Comparison of ENCODE assay signal across 8 cellular contexts in the genomic region with DNA sequence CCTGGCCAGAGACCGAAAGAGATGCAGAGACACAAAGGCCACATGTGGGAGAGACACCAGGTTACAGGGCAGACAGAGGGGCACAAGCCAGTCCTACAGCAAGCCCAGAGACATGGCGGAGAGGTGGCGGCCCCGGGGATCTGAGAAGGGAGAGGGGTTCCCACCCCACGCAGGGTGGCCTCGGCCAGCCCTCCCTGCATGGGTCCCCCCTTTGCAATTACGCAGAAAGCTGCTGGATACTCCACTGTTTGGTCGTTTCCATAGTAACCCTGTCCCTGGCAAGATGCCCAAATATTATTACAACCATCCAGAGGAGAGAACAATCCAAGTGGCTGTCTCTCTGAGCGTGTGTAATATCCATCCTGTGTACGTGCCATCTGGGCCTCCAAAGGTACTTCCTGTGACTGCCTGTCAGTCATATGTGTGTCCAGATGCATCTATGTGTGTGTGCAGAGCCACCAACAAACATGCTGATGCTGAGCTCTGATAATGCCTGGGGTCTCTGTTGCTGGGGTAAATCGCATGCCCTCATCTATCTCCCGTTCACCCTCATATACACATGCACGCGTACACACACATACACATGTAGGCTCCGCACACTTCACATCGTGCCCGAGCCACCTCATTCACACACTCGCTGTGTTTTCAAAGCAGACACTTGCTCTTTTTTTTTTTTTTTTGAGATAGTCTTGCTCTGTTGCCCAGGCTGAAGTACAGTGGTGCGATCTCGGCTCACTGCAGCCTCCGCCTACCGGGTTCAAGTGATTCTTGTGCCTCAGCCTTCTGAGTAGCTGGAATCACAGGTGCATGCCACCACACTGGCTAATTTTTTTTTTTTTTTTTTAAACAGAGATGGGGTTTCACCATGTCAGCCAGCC. TPM values are rescaled to one million over a fixed set of nuclear protein-coding genes. Genes with fewer than 3 reads are reported as not detected.
A peak's percentile ranks its signal among the peaks of the same experiment; 100 is the strongest.
DNase-seq lines count a peak whose midpoint lies in the region; ATAC-seq and TF ChIP-seq lines count a peak whose summit lies in the region.

No MANE protein-coding gene starts in this region.

- peaks cover 22% of the 10 kb centered on the region for H3K4me1 Mint-ChIP-seq in activated naive CD4-positive, alpha-beta T cell treated with anti-CD3 and anti-CD28 coated beads, Interleukin-2, amount 10 ng/mL, durations not matched to agents 7 days and 5 days

- H3K27me3 ChIP-seq in cardiac muscle cell (no peaks in the 10 kb centered on the region), stomach (peaks cover 0 to 14% (median 2%) of the 10 kb centered on the region in 3 donors)

- H3K27ac Mint-ChIP-seq in activated naive CD4-positive, alpha-beta T cell treated with anti-CD3 and anti-CD28 coated beads, Interleukin-2, amount 10 ng/mL, durations not matched to agents 7 days and 5 days = peak overlapping the region; percentile 50

- H3K36me3 ChIP-seq in cardiac muscle cell = peaks cover 18% of the 10 kb centered on the region
- peaks cover 0 to 26% (median 25%) of the 10 kb centered on the region in 4 donors for H3K36me3 ChIP-seq in stomach

- no peak for TF ChIP-seq POLR2A in stomach (IDR thresholded peaks at IDR 0.05)

- CTCF ChIA-PET in activated naive CD4-positive, alpha-beta T cell treated with anti-CD3 and anti-CD28 coated beads, Interleukin-2, amount 10 ng/mL, durations not matched to agents 7 days and 5 days (lab: Charles Lee) = interaction anchor here (0.7 to 1.1 kb wide), 2 partner anchors 11 to 89 kb away, joined by 3 to 4 read pairs; no protein-coding TSS in a partner anchor

- no peaks in the 10 kb centered on the region for H3K9me3 Mint-ChIP-seq in activated naive CD4-positive, alpha-beta T cell treated with anti-CD3 and anti-CD28 coated beads, Interleukin-2, amount 10 ng/mL, durations not matched to agents 7 days and 5 days

- WGBS in stomach, 5 donors = 34 to 42% (median 38%) methylated on average over 21 to 22 of the region's 22 CpGs

- H3K27ac ChIP-seq in VCaP (peak overlapping the region; percentile 74), cardiac muscle cell (peak overlapping the region; percentile 17), stomach (peak overlapping the region; percentile 76 to 90 (median 83))

- H3K36me3 Mint-ChIP-seq in activated naive CD4-positive, alpha-beta T cell treated with anti-CD3 and anti-CD28 coated beads, Interleukin-2, amount 10 ng/mL, durations not matched to agents 7 days and 5 days = no peaks in the 10 kb centered on the region

- ATAC-seq in HG02678 (IDR thresholded peaks at IDR 0.05; ENCODE audit: unreplicated experiment) (no peak), HG03135 (IDR thresholded peaks at IDR 0.05; ENCODE audit: unreplicated experiment) (no peak), HG02884 (IDR thresholded peaks at IDR 0.05; ENCODE audit: unreplicated experiment) (no peak)

- H3K4me3 ChIP-seq in cardiac muscle cell (no peak overlapping the region), stomach (no peak overlapping the region)

- peaks cover 93% of the 10 kb centered on the region for H3K27me3 Mint-ChIP-seq in activated naive CD4-positive, alpha-beta T cell treated with anti-CD3 and anti-CD28 coated beads, Interleukin-2, amount 10 ng/mL, durations not matched to agents 7 days and 5 days

- intact Hi-C loops in stomach (cut with DNase I; ENCODE audit: low total_unique reads) = no loop called here

- no peak for TF ChIP-seq EP300 in stomach (IDR thresholded peaks at IDR 0.05)

- DNase-seq in activated naive CD4-positive, alpha-beta T cell treated with anti-CD3 and anti-CD28 coated beads, Interleukin-2, amount 10 ng/mL, durations not matched to agents 7 days and 5 days = peak; percentile 43
- no peak for DNase-seq in activated naive CD4-positive, alpha-beta T cell treated with anti-CD3 and anti-CD28 coated beads, Interleukin-2, amount 50 U/mL, for 16 hours
- DNase-seq in cardiac muscle cell (ENCODE audit: low read depth in 1 of 2, low spot score in 1 of 2) (peak in 1 of 2 donors; percentile 93), stomach (no peak)

- TF ChIP-seq CTCF in VCaP (conservative IDR thresholded peaks at IDR 0.05) = no peak
- no peak for TF ChIP-seq CTCF in cardiac muscle cell (IDR thresholded peaks at IDR 0.05; ENCODE audit: low read depth, low read length)
- TF ChIP-seq CTCF in stomach (IDR thresholded peaks at IDR 0.05) = no peak

- no peaks in the 10 kb centered on the region for H3K9me3 ChIP-seq in cardiac muscle cell (ENCODE audit: low read depth)
- H3K9me3 ChIP-seq in stomach = no peaks in the 10 kb centered on the region

- H3K4me3 Mint-ChIP-seq in activated naive CD4-positive, alpha-beta T cell treated with anti-CD3 and anti-CD28 coated beads, Interleukin-2, amount 10 ng/mL, durations not matched to agents 7 days and 5 days = no peak overlapping the region

- H3K4me1 ChIP-seq in cardiac muscle cell (ENCODE audit: low read depth) (peaks cover 14% of the 10 kb centered on the region), stomach (peaks cover 51 to 77% (median 67%) of the 10 kb centered on the region in 4 donors)

RNA-seq across cellular contexts. Expression of a gene that starts 5.5 kb away (rescaled TPM):
- total RNA-seq in cardiac muscle cell (14.4 and 21.7 TPM in 2 replicates), stomach (10 to 100 TPM in 2 of 5 donors, 1 to 10 TPM in 3; 5.8 to 31.9 (median 6.8) TPM)
- polyA plus RNA-seq in cardiac muscle cell (10.7 and 12.2 TPM in 2 replicates), stomach (10 to 100 TPM; 34.3 to 62.8 (median 44.1) TPM)

RNA-seq across cellular contexts. Expression of a gene that starts 9.9 kb away (rescaled TPM):
- total RNA-seq in cardiac muscle cell (166 and 188 TPM in 2 replicates), stomach (100 to 1,000 TPM in 4 of 5 donors, 10 to 100 TPM in 1; 29.0 to 265 (median 133) TPM)
- polyA plus RNA-seq in cardiac muscle cell (333 and 379 TPM in 2 replicates), stomach (100 to 1,000 TPM; 212 to 281 (median 252) TPM)

RNA-seq across cellular contexts. Expression of a gene that starts 12.5 kb away (rescaled TPM):
- 4.9 and 7.4 TPM in 2 replicates for total RNA-seq in cardiac muscle cell
- polyA plus RNA-seq in cardiac muscle cell = 20.6 and 29.7 TPM in 2 replicates
- total RNA-seq in stomach = 10 to 100 TPM in 2 of 5 donors, 1 to 10 TPM in 3; 4.0 to 56.5 (median 7.0) TPM
- 10 to 100 TPM; 63.4 to 79.9 (median 76.5) TPM for polyA plus RNA-seq in stomach

RNA-seq across cellular contexts. Expression of a gene that starts 37.6 kb away (rescaled TPM):
- 48.4 and 75.8 TPM in 2 replicates for total RNA-seq in cardiac muscle cell
- 10.5 and 17.4 TPM in 2 replicates for polyA plus RNA-seq in cardiac muscle cell
- total RNA-seq in stomach = 100 to 1,000 TPM in 2 of 5 donors, 10 to 100 TPM in 3; 33.4 to 312 (median 81.7) TPM
- polyA plus RNA-seq in stomach = 10 to 100 TPM; 26.0 to 36.0 (median 30.8) TPM

RNA-seq across cellular contexts. Expression of a gene that starts 56.7 kb away (rescaled TPM):
- 98.7 and 116 TPM in 2 replicates for total RNA-seq in cardiac muscle cell
- 17.4 and 23.3 TPM in 2 replicates for polyA plus RNA-seq in cardiac muscle cell
- 10 to 100 TPM; 23.1 to 99.2 (median 24.3) TPM for total RNA-seq in stomach
- polyA plus RNA-seq in stomach = 10 to 100 TPM in 2 of 3 donors, 1 to 10 TPM in 1; 9.9 to 13.6 (median 11.8) TPM

Comparison
In these comparisons a context has a peak if more than half of its experiments do, and no peak if none do; other contexts are left out.
1. H3K27ac ChIP-seq: peak in every context shown above with its lines; median percentile 83 in stomach; 74 in VCaP; 17 in cardiac muscle cell.